In the genomic region with DNA sequence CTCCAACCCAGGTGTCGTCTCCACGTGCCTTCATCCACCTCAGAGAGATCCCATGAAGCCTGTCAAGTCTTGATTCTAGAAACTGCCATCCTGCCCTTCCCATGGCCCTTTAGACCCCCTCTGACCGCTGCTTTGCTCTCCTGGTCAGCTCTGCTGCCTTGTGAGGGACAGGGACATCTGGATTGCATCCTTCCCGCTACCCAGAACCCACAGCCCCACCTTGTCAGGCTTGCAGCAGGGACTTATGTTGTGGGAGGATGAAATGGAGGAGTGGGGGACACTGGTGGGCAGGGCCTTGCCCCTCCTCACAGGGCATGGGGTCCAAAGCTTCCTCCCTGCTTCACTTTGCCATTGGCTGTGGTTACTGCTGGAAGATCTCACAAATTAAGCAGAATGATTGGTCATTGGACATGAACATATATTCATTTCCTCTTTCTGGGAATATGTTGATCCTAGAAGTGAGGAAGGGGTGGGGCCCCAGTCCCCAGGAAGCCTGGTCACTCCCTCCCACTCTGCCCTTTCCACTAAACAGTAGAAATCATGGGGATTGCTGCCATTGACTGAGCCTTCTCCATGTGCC, we compare ENCODE assay signal across 18 cellular contexts. TPM values are rescaled to one million over a fixed set of nuclear protein-coding genes. Genes with fewer than 3 reads are reported as not detected.
DNase-seq lines count a peak whose midpoint lies in the region; ATAC-seq and TF ChIP-seq lines count a peak whose summit lies in the region.
"Had no signal": no experiment of that assay in that cellular context is flagged by ENCODE, and none has a peak within 500 bp of the region (broad histone marks: within the 10 kb centered on the region; RNA-seq: fewer than 3 reads in every experiment).

No MANE protein-coding gene starts in this region.

- H3K4me1 Mint-ChIP-seq in chondrocyte (ENCODE audit: low read depth) (peaks cover 3% of the 10 kb centered on the region), neural crest cell (no peaks in the 10 kb centered on the region)

- ATAC-seq in GM21526 (IDR thresholded peaks at IDR 0.05; ENCODE audit: low FRiP score, unreplicated experiment) (no peak), left cardiac atrium (no peak)
- ATAC-seq: A549, Right ventricle myocardium inferior had no signal

- H3K27ac Mint-ChIP-seq in chondrocyte (ENCODE audit: unreplicated experiment) (no peak overlapping the region), neural crest cell (ENCODE audit: unreplicated experiment) (peak overlapping the region; percentile 22)

- H3K36me3 Mint-ChIP-seq in chondrocyte (ENCODE audit: low read depth) (no peaks in the 10 kb centered on the region), neural crest cell (ENCODE audit: low read depth) (no peaks in the 10 kb centered on the region)

- intact Hi-C loops in left cardiac atrium (cut with DNase I): no loop called here

- H3K27me3 Mint-ChIP-seq in chondrocyte (ENCODE audit: low read depth): peaks cover 69% of the 10 kb centered on the region
- H3K27me3 Mint-ChIP-seq in neural crest cell (ENCODE audit: low read depth): peaks cover 44% of the 10 kb centered on the region

- H3K4me3 Mint-ChIP-seq in chondrocyte (ENCODE audit: unreplicated experiment) (no peak overlapping the region), neural crest cell (no peak overlapping the region)

- no peaks in the 10 kb centered on the region for H3K9me3 Mint-ChIP-seq in chondrocyte (ENCODE audit: low read depth)
- no peaks in the 10 kb centered on the region for H3K9me3 Mint-ChIP-seq in neural crest cell

- peak; percentile 55 for DNase-seq in CD1c-positive myeloid dendritic cell (ENCODE audit: extremely low spot score)
- DNase-seq in OCI-M1 (lab: John Stamatoyannopoulos, UW): peak; percentile 46
- peak; percentile 56 for DNase-seq in chondrocyte (ENCODE audit: low spot score)
- no peak for DNase-seq in neural crest cell (ENCODE audit: low read depth, low spot score)
- DNase-seq in left cardiac atrium: no peak
- no peak for DNase-seq in NOMO-1 treated with DMSO at 0.1 percent for 48 hours (lab: John Stamatoyannopoulos, UW; ENCODE audit: unreplicated experiment)
- DNase-seq: C1 segment of cervical spinal cord, COR-L47, DMS153, NCI-H1092 treated with DMSO at 0.1 percent for 48 hours, NCI-H2107, NCI-H2227 treated with DMSO at 0.1 percent for 48 hours, NCI-H524 had no signal

- TF ChIP-seq CTCF in chondrocyte (IDR thresholded peaks at IDR 0.05) (no peak), neural crest cell (conservative IDR thresholded peaks at IDR 0.05) (no peak)

RNA-seq across cellular contexts. Expression of gene GLP1R, which starts 4.5 kb away (rescaled TPM):
- total RNA-seq in chondrocyte (not detected in 3 replicates), neural crest cell (0.65 and 0.89 TPM in 2 replicates), left cardiac atrium (10 to 100 TPM in 1 of 2 donors, 1 to 10 TPM in 1; 4.3 to 10.3 TPM)
- total RNA-seq: H4, MCF 10A had no signal

Comparison
In these comparisons a context has a peak if more than half of its experiments do, and no peak if none do; other contexts are left out.
1. DNase-seq: peak in CD1c-positive myeloid dendritic cell (single experiment), OCI-M1 (single experiment) and chondrocyte (single experiment); none in neural crest cell (single experiment), left cardiac atrium (single experiment) and NOMO-1 treated with DMSO at 0.1 percent for 48 hours (single experiment).